Comparison of ENCODE assay signal across 1 cellular context in the genomic region with DNA sequence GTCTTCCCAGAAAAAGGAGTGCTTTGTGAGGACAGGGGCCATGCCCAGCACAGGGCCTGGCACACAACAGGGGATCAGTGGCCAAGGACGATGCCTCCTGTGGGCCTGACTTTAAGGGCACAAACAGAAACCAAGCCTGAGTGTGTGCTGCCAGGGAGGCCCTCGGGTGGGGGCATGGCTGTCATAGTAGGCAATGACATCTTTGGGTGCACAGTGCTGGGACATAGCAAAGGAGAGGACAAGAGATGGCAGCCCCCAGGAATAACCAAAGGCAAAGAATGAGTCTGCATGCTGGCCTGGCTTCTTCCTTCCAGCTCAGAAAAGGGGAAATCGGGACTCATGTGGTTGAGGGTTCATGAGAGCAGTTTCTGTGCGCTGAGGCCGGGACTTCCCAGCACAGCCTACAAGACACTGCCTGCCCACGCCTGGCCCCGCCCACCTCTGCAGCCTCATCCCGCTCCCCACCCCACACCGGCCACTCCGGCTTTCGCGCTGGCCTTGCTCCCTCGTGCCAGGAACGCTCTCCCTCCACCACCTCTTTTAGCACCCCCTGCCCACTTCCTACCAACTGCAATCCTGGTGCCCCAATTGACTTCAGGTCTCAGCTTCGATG.
TF ChIP-seq lines count a peak whose summit lies in the region.

No MANE protein-coding gene starts in this region.

TF ChIP-seq in GM12878, 131 proteins besides CTCF, POLR2A, EP300 and RAD21 (continued from another document):
- TF ChIP-seq SKIL (IDR thresholded peaks at IDR 0.05; ENCODE audit: low read depth, poor library complexity, severe bottlenecking) (peak; percentile 29), CBFB (IDR thresholded peaks at IDR 0.05; ENCODE audit: low read depth) (no peak), CUX1 (IDR thresholded peaks at IDR 0.05; ENCODE audit: insufficient replicate concordance, low read depth, low read length) (no peak), HDGF (IDR thresholded peaks at IDR 0.05) (peak; percentile 22; the same call in 1 of the 2 replicates), RCOR1 (conservative IDR thresholded peaks at IDR 0.05; ENCODE audit: low read depth, low read length) (no peak), SUZ12 (IDR thresholded peaks at IDR 0.05; ENCODE audit: unreplicated experiment) (no peak), SMAD1 (IDR thresholded peaks at IDR 0.05; ENCODE audit: low read depth, partially characterized antibody) (no peak), MYB (IDR thresholded peaks at IDR 0.05; ENCODE audit: borderline replicate concordance, low read depth, low read length) (no peak), STAT3 (IDR thresholded peaks at IDR 0.05; ENCODE audit: low read depth, low read length) (no peak), CHD4 (IDR thresholded peaks at IDR 0.05) (no peak), STAT1 (conservative IDR thresholded peaks at IDR 0.05) (peak; percentile 94), ESRRA (IDR thresholded peaks at IDR 0.05; ENCODE audit: low read length) (no peak), NFXL1 (IDR thresholded peaks at IDR 0.05; ENCODE audit: borderline replicate concordance) (no peak), POLR2AphosphoS5 (IDR thresholded peaks at IDR 0.05; ENCODE audit: low read length) (0 out of 2 replicates have a peak, but pooled peaks have one; percentile 42), YBX1 (IDR thresholded peaks at IDR 0.05) (no peak), TCF3 (IDR thresholded peaks at IDR 0.05; ENCODE audit: borderline replicate concordance, insufficient read depth, low read depth, low read length) (no peak), JUNB (IDR thresholded peaks at IDR 0.05) (no peak), BHLHE40 (IDR thresholded peaks at IDR 0.05; ENCODE audit: borderline replicate concordance in 1 of 2, low read depth in 2 of 2, low read length in 1 of 2) (peak in 1 of 2 experiments; percentile 47; a peak in 1 of 4 replicates), IKZF1 (conservative IDR thresholded peaks at IDR 0.05) (peak; percentile 94), KDM1A (IDR thresholded peaks at IDR 0.05; ENCODE audit: borderline replicate concordance) (no peak), HCFC1 (IDR thresholded peaks at IDR 0.05; ENCODE audit: low read length) (no peak), ZNF207 (IDR thresholded peaks at IDR 0.05; ENCODE audit: borderline replicate concordance) (no peak), ZNF217 (IDR thresholded peaks at IDR 0.05) (peak; percentile 54; the same call in 1 of the 2 replicates)
- TF ChIP-seq, protein P1, sequence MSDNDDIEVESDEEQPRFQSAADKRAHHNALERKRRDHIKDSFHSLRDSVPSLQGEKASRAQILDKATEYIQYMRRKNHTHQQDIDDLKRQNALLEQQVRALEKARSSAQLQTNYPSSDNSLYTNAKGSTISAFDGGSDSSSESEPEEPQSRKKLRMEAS (IDR thresholded peaks at IDR 0.05; ENCODE audit: low read depth, low read length) = 0 out of 2 replicates have a peak, but pooled peaks have one; percentile 7
- TF ChIP-seq, protein P2, sequence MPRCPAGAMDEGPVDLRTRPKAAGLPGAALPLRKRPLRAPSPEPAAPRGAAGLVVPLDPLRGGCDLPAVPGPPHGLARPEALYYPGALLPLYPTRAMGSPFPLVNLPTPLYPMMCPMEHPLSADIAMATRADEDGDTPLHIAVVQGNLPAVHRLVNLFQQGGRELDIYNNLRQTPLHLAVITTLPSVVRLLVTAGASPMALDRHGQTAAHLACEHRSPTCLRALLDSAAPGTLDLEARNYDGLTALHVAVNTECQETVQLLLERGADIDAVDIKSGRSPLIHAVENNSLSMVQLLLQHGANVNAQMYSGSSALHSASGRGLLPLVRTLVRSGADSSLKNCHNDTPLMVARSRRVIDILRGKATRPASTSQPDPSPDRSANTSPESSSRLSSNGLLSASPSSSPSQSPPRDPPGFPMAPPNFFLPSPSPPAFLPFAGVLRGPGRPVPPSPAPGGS (IDR thresholded peaks at IDR 0.05; ENCODE audit: borderline replicate concordance, insufficient read depth, low read depth, low read length, poor library complexity, severe bottlenecking) = peak; percentile 53
- TF ChIP-seq, protein P3, sequence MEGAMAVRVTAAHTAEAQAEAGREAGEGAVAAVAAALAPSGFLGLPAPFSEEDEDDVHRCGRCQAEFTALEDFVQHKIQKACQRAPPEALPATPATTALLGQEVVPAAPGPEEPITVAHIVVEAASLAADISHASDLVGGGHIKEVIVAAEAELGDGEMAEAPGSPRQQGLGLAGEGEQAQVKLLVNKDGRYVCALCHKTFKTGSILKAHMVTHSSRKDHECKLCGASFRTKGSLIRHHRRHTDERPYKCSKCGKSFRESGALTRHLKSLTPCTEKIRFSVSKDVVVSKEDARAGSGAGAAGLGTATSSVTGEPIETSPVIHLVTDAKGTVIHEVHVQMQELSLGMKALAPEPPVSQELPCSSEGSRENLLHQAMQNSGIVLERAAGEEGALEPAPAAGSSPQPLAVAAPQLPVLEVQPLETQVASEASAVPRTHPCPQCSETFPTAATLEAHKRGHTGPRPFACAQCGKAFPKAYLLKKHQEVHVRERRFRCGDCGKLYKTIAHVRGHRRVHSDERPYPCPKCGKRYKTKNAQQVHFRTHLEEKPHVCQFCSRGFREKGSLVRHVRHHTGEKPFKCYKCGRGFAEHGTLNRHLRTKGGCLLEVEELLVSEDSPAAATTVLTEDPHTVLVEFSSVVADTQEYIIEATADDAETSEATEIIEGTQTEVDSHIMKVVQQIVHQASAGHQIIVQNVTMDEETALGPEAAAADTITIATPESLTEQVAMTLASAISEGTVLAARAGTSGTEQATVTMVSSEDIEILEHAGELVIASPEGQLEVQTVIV (IDR thresholded peaks at IDR 0.05; ENCODE audit: borderline replicate concordance, partially characterized antibody) = no peak
